Comparison of ENCODE assay signal across 12 cellular contexts in the genomic region with DNA sequence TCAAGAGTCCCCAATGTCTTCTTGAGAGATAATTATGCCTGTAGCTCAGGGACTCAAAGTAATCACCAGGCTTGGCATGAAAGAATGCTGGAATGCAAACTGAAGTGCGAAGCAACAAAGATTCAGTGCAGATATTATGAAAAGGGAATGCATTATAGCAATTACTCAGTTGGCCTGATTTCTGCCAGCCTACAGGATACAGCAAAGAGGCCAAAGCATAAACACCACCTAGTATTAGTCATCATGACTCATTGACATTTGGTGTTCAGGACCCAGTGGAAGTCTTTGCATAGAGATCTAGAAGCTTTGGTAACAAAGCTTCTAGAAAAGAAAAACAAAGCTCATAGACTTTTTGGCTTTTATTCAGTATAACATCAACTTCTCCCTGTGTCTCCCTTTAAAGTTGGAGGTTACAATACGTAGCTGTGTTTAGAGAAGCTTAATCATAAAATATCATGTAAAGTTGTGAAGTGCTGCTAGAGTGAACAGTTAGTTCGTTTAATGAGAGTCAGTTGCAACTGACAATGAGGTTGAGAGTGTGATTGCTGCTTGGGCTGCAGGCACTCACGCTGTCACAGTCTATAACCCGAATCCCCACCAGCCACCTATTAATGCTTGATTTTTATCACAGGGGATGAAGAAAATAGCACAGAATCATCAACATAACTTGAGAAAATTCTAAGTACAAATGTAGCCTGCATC.
A peak's percentile ranks its signal among the peaks of the same experiment; 100 is the strongest.
DNase-seq lines count a peak whose midpoint lies in the region; ATAC-seq and TF ChIP-seq lines count a peak whose summit lies in the region.
"Had no signal": no experiment of that assay in that cellular context is flagged by ENCODE, and none has a peak within 500 bp of the region (broad histone marks: within the 10 kb centered on the region; RNA-seq: fewer than 3 reads in every experiment).

No MANE protein-coding gene starts in this region.

- no peak for TF ChIP-seq CTCF in lower leg skin (IDR thresholded peaks at IDR 0.05)

- H3K27ac ChIP-seq in Karpas-422 (ENCODE audit: low read length) = no peak overlapping the region
- H3K27ac ChIP-seq: thyroid gland had no signal

- H3K79me2 ChIP-seq in Karpas-422 (ENCODE audit: low read length) = no peaks in the 10 kb centered on the region

- no peak overlapping the region for H3K9ac ChIP-seq in Karpas-422 (ENCODE audit: low read length)

- intact Hi-C loops in lower leg skin (cut with DNase I; ENCODE audit: low total_unique reads) = no loop called here

- H3K4me2 ChIP-seq in Karpas-422 (ENCODE audit: low read depth, low read length, poor library complexity, severe bottlenecking) = no peak overlapping the region

- no peaks in the 10 kb centered on the region for H3K36me3 ChIP-seq in MG63
- H3K36me3 ChIP-seq in Karpas-422 (ENCODE audit: insufficient read depth, low read length) = no peaks in the 10 kb centered on the region
- H3K36me3 ChIP-seq: thyroid gland had no signal

- H3K4me3 ChIP-seq in MG63 (no peak overlapping the region), lower leg skin (ENCODE audit: low read depth, poor library complexity, severe bottlenecking) (no peak overlapping the region), Karpas-422 (ENCODE audit: low read length) (no peak overlapping the region)
- H3K4me3 ChIP-seq: thyroid gland had no signal

- peak; percentile 92 for DNase-seq in Daoy (ENCODE audit: low read depth)
- peak; percentile 75 for DNase-seq in MG63
- DNase-seq in dermis blood vessel endothelial cell = peak; percentile 93
- DNase-seq in non-pigmented ciliary epithelial cell (ENCODE audit: low read depth) = peak; percentile 85
- no peak for DNase-seq in NCI-H1436 (lab: John Stamatoyannopoulos, UW)
- no peak for DNase-seq in lower leg skin (ENCODE audit: low spot score in 2 of 2)
- DNase-seq in Karpas-422 = no peak
- DNase-seq: activated naive CD4-positive, alpha-beta T cell; Kasumi-1; stimulated activated CD4-positive, alpha-beta T cell treated with anti-CD3 and anti-CD28 coated beads, Interleukin-12 subunit alpha, Interleukin-12 subunit beta, amount 100 ng/mL, for 4 hours; thyroid gland had no signal

- TF ChIP-seq POLR2A in lower leg skin (IDR thresholded peaks at IDR 0.05) = no peak

- H3K27me3 ChIP-seq in MG63 = no peaks in the 10 kb centered on the region
- no peaks in the 10 kb centered on the region for H3K27me3 ChIP-seq in Karpas-422 (ENCODE audit: low read length)
- H3K27me3 ChIP-seq: thyroid gland had no signal

- H2AFZ ChIP-seq in Karpas-422 (ENCODE audit: low read length) = no peak overlapping the region

- H4K20me1 ChIP-seq in Karpas-422 (ENCODE audit: insufficient read depth, low read depth, low read length) = no peaks in the 10 kb centered on the region

- no peaks in the 10 kb centered on the region for H3K9me2 ChIP-seq in Karpas-422 (replicated peaks; ENCODE audit: insufficient read depth, low read length)

- ATAC-seq in HG03097 (IDR thresholded peaks at IDR 0.05; ENCODE audit: low FRiP score, unreplicated experiment) = no peak

- H3K4me1 ChIP-seq in Karpas-422 (ENCODE audit: low read length) = no peaks in the 10 kb centered on the region
- H3K4me1 ChIP-seq: thyroid gland had no signal

- no peaks in the 10 kb centered on the region; the same call in 1 of the 2 replicates for H3K9me3 ChIP-seq in MG63
- H3K9me3 ChIP-seq in Karpas-422 (ENCODE audit: low read length) = no peaks in the 10 kb centered on the region
- H3K9me3 ChIP-seq: thyroid gland had no signal

- 34 to 43% methylated on average over 5 of the region's 5 CpGs for WGBS in lower leg skin, 2 donors

Comparison
In these comparisons a context has a peak if more than half of its experiments do, and no peak if none do; other contexts are left out.
1. DNase-seq: peak in Daoy (single experiment), MG63 (single experiment), dermis blood vessel endothelial cell (single experiment) and non-pigmented ciliary epithelial cell (single experiment); none in NCI-H1436 (single experiment), lower leg skin (0 of 2) and Karpas-422 (single experiment).